Comparison of ENCODE assay signal across 8 cellular contexts in the genomic region with DNA sequence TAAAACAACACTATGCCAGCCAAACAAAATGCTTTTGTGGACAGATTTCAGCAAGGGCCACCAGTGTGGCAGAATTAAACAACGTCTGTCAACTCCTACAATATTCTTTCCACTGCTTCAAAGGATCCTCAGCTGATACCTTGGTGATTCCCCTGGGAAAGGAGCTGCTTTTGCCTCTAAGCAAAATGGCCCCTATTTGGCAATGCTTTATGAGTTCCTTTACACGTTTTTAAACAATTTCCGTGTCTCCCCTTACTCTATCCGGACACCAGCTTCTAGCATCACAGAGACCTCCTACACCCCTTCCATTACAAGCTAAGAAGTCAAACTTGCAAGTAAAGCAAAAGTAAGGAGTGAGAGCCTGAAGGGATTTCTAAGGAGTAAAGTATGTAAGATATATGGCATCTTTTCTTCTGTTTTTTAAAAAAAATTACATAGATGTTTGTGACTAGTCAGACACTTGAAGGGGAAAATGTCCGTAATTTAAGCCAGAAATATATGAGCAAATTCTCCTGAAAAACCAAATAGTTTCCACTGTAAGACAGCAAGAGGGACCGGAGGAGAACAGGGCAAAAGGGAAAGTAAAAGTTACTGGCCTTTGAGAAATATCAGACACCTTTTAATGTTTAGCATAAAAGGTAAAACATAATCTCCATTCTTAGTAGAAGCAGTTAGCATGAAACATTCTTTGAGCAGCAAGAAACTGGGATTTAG. TPM values are rescaled to one million over a fixed set of nuclear protein-coding genes. Genes with fewer than 3 reads are reported as not detected.
A peak's percentile ranks its signal among the peaks of the same experiment; 100 is the strongest.
DNase-seq lines count a peak whose midpoint lies in the region; TF ChIP-seq lines count a peak whose summit lies in the region.

No MANE protein-coding gene starts in this region.

- H3K9me3 ChIP-seq in ectodermal cell (ENCODE audit: control insufficient read depth, low read length) (no peaks in the 10 kb centered on the region), neural progenitor cell (ENCODE audit: low read depth) (no peaks in the 10 kb centered on the region)

- H3K9ac ChIP-seq in neural progenitor cell, result peak overlapping the region; percentile 64

- peak overlapping the region; percentile 97 for H3K4me2 ChIP-seq in neural progenitor cell

- peaks cover 37% of the 10 kb centered on the region for H4K20me1 ChIP-seq in neural progenitor cell (ENCODE audit: low read depth)

- H3K27ac ChIP-seq in ectodermal cell (ENCODE audit: insufficient read depth, low read depth, low read length, poor library complexity, severe bottlenecking), result peak overlapping the region; percentile 89
- no peak overlapping the region for H3K27ac ChIP-seq in neural progenitor cell

- peaks cover 13% of the 10 kb centered on the region for H3K36me3 Mint-ChIP-seq in neural progenitor cell

- no peak for TF ChIP-seq CTCF in neural progenitor cell (IDR thresholded peaks at IDR 0.05)

- DNase-seq in NCI-H2171 (lab: John Stamatoyannopoulos, UW), result peak; percentile 11
- DNase-seq in neural progenitor cell (ENCODE audit: low spot score), result no peak
- DNase-seq in SK-N-DZ (ENCODE audit: low spot score), result no peak
- DNase-seq in NCI-H510A treated with DMSO at 0.1 percent for 48 hours (lab: John Stamatoyannopoulos, UW), result no peak
- no peak for DNase-seq in NCI-H146 treated with DMSO at 0.1 percent for 48 hours (lab: John Stamatoyannopoulos, UW; ENCODE audit: unreplicated experiment)
- no peak for DNase-seq in KG1 (lab: John Stamatoyannopoulos, UW)

- H3K36me3 ChIP-seq in ectodermal cell (ENCODE audit: control insufficient read depth, insufficient read depth, low read length), result no peaks in the 10 kb centered on the region
- no peaks in the 10 kb centered on the region for H3K36me3 ChIP-seq in neural progenitor cell

- WGBS in ectodermal cell, 2 experiments, result 54 to 64% methylated on average over 6 of the region's 6 CpGs

- H3K4me1 Mint-ChIP-seq in neural progenitor cell, result peaks cover 39% of the 10 kb centered on the region

- H3K27me3 ChIP-seq in ectodermal cell (ENCODE audit: control insufficient read depth, insufficient read depth, low read length, poor library complexity, severe bottlenecking) (no peaks in the 10 kb centered on the region), neural progenitor cell (no peaks in the 10 kb centered on the region)

- H2AFZ ChIP-seq in neural progenitor cell (replicated peaks), result no peak overlapping the region

- H3K27me3 Mint-ChIP-seq in neural progenitor cell (ENCODE audit: insufficient read depth, low read depth), result peaks cover 3% of the 10 kb centered on the region

- H3K4me3 Mint-ChIP-seq in neural progenitor cell, result peak overlapping the region; percentile 96

- peak overlapping the region; percentile 86 for H3K27ac Mint-ChIP-seq in neural progenitor cell

- H3K4me1 ChIP-seq in ectodermal cell (ENCODE audit: control insufficient read depth, insufficient read depth, low read length) (peaks cover 11% of the 10 kb centered on the region), neural progenitor cell (peaks cover 27% of the 10 kb centered on the region)

- H3K4me3 ChIP-seq in GM08714 (ENCODE audit: low read length) (peak overlapping the region; percentile 74), ectodermal cell (ENCODE audit: insufficient read depth, low read depth, low read length) (peak overlapping the region; percentile 79), neural progenitor cell (peak overlapping the region; percentile 86)

- no peaks in the 10 kb centered on the region for H3K9me3 Mint-ChIP-seq in neural progenitor cell

- H3K79me2 ChIP-seq in neural progenitor cell (ENCODE audit: low read depth), result peaks cover 84% of the 10 kb centered on the region

- H3F3A ChIP-seq in neural progenitor cell (ENCODE audit: low read depth), result peaks cover 41% of the 10 kb centered on the region

RNA-seq across cellular contexts. Expression of a gene that starts 1.9 kb away (rescaled TPM):
- 33.2 TPM for polyA plus RNA-seq in ectodermal cell (2013, experiment 1 of 4)
- polyA plus RNA-seq in ectodermal cell (2013, experiment 2 of 4), result 32.8 TPM
- polyA plus RNA-seq in ectodermal cell (2013, experiment 3 of 4), result 23.8 TPM
- 26.9 TPM for polyA plus RNA-seq in ectodermal cell (2013, experiment 4 of 4)
- total RNA-seq in neural progenitor cell (ENCODE audit: low replicate concordance), result 26.6 and 28.5 TPM in 2 replicates
- 8.6 and 9.0 TPM in 2 replicates for polyA plus RNA-seq in SK-N-DZ (2014; cell fraction: cytosol; rRNA removed)
- polyA plus RNA-seq in SK-N-DZ (2014; cell fraction: nucleus; rRNA removed), result 11.2 and 23.7 TPM in 2 replicates
